In the genomic region with DNA sequence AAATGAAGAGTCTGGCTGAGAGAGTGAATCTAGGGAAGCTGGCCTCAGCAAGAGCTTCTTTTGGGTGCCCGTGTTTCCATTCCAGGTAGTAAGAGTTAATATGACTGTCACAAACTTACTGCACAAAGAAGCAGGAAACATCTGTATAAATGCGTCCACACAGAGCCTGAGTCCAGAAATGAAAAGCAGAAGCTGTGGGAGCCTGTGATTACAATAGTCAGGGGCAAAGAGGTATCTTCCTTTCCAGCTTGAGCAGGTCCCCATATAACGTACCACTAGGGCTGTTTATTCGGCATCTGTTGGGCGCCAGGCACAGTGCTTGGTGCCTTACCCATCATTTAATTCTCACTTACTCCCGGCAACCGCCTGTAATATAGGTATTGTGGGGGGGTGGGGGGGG, we compare ENCODE assay signal across 15 cellular contexts. TPM values are rescaled to one million over a fixed set of nuclear protein-coding genes. Genes with fewer than 3 reads are reported as not detected.
DNase-seq lines count a peak whose midpoint lies in the region; ATAC-seq and TF ChIP-seq lines count a peak whose summit lies in the region.
"Had no signal": no experiment of that assay in that cellular context is flagged by ENCODE, and none has a peak within 500 bp of the region (broad histone marks: within the 10 kb centered on the region; RNA-seq: fewer than 3 reads in every experiment).

No MANE protein-coding gene starts in this region.

- H3K4me1 Mint-ChIP-seq in activated T-cell treated with anti-CD3 and anti-CD28 coated beads, Interleukin-2, amount 50 U/mL, for 24 hours (ENCODE audit: low read depth), result peaks cover 51% of the 10 kb centered on the region
- peaks cover 31% of the 10 kb centered on the region for H3K4me1 Mint-ChIP-seq in activated T-cell treated with anti-CD3 and anti-CD28 coated beads, Interleukin-2, amount 50 U/mL, for 4 hours (ENCODE audit: low read depth)
- H3K4me1 Mint-ChIP-seq in Calu3 (ENCODE audit: low read depth, unreplicated experiment), result peaks cover 14% of the 10 kb centered on the region

- H3K4me3 Mint-ChIP-seq in activated T-cell treated with anti-CD3 and anti-CD28 coated beads, Interleukin-2, amount 50 U/mL, for 24 hours, result no peak overlapping the region
- no peak overlapping the region for H3K4me3 Mint-ChIP-seq in activated T-cell treated with anti-CD3 and anti-CD28 coated beads, Interleukin-2, amount 50 U/mL, for 4 hours
- H3K4me3 Mint-ChIP-seq in Calu3 (ENCODE audit: low read depth, unreplicated experiment), result no peak overlapping the region
- H3K4me3 Mint-ChIP-seq: nephron had no signal

- H3K27ac ChIP-seq in substantia nigra (ENCODE audit: low read depth, low read length, poor library complexity, severe bottlenecking), result peak overlapping the region; percentile 26

- peaks cover 39% of the 10 kb centered on the region for H3K36me3 Mint-ChIP-seq in activated T-cell treated with anti-CD3 and anti-CD28 coated beads, Interleukin-2, amount 50 U/mL, for 24 hours (ENCODE audit: low read depth)
- peaks cover 3% of the 10 kb centered on the region for H3K36me3 Mint-ChIP-seq in activated T-cell treated with anti-CD3 and anti-CD28 coated beads, Interleukin-2, amount 50 U/mL, for 4 hours (ENCODE audit: insufficient read depth)
- no peaks in the 10 kb centered on the region for H3K36me3 Mint-ChIP-seq in Calu3 (ENCODE audit: insufficient read depth, unreplicated experiment)
- H3K36me3 Mint-ChIP-seq: IgD-negative memory B cell had no signal

- BruUV-seq in Calu3 (replicated peaks; lab: Mats Ljungman, UMichigan), result no TSS peak

- intact Hi-C loops in left colon (cut with DNase I, micrococcal nuclease), result no loop called here
- intact Hi-C loops in Calu3 (cut with micrococcal nuclease; ENCODE audit: unreplicated experiment), result no loop called here

- DNase-seq in activated T-cell treated with anti-CD3 and anti-CD28 coated beads, Interleukin-2, amount 50 U/mL, for 24 hours, result no peak
- no peak for DNase-seq in activated T-cell treated with anti-CD3 and anti-CD28 coated beads, Interleukin-2, amount 50 U/mL, for 4 hours
- DNase-seq in SKM-1 treated with dmso at 0.1 percent for 144 hours (lab: John Stamatoyannopoulos, UW; ENCODE audit: unreplicated experiment) (peak; percentile 98), left colon (no peak), substantia nigra (lab: John Stamatoyannopoulos, UW) (peak in 12 of 49 donors; percentile 2 to 46 (median 20)), Calu3 (no peak), left lobe of liver (ENCODE audit: low spot score) (no peak)
- DNase-seq: cortex of kidney, DMS53, islet precursor cell, NCI-H1930 had no signal

- CTCF ChIA-PET in Calu3 (lab: Charles Lee), result no interaction called here

- H3K27me3 Mint-ChIP-seq in activated T-cell treated with anti-CD3 and anti-CD28 coated beads, Interleukin-2, amount 50 U/mL, for 24 hours, result no peaks in the 10 kb centered on the region
- no peaks in the 10 kb centered on the region for H3K27me3 Mint-ChIP-seq in activated T-cell treated with anti-CD3 and anti-CD28 coated beads, Interleukin-2, amount 50 U/mL, for 4 hours (ENCODE audit: low read depth)
- H3K27me3 Mint-ChIP-seq in Calu3 (ENCODE audit: unreplicated experiment), result no peaks in the 10 kb centered on the region

- peaks cover 26% of the 10 kb centered on the region for H3K9me3 Mint-ChIP-seq in activated T-cell treated with anti-CD3 and anti-CD28 coated beads, Interleukin-2, amount 50 U/mL, for 24 hours
- H3K9me3 Mint-ChIP-seq in activated T-cell treated with anti-CD3 and anti-CD28 coated beads, Interleukin-2, amount 50 U/mL, for 4 hours, result no peaks in the 10 kb centered on the region
- no peaks in the 10 kb centered on the region for H3K9me3 Mint-ChIP-seq in Calu3 (ENCODE audit: low read depth, unreplicated experiment)
- H3K9me3 Mint-ChIP-seq: IgD-negative memory B cell, nephron had no signal

- peak overlapping the region; percentile 93 for H3K27ac Mint-ChIP-seq in activated T-cell treated with anti-CD3 and anti-CD28 coated beads, Interleukin-2, amount 50 U/mL, for 24 hours
- H3K27ac Mint-ChIP-seq in Calu3 (ENCODE audit: unreplicated experiment), result no peak overlapping the region
- H3K27ac Mint-ChIP-seq: IgD-negative memory B cell, nephron had no signal

- TF ChIP-seq CTCF in Calu3 (IDR thresholded peaks at IDR 0.05; ENCODE audit: unreplicated experiment), result no peak

- no peak for ATAC-seq in activated T-cell treated with anti-CD3 and anti-CD28 coated beads, Interleukin-2, amount 50 U/mL, for 4 hours
- peak; percentile 47 for ATAC-seq in left colon
- ATAC-seq in HG02798 (IDR thresholded peaks at IDR 0.05; ENCODE audit: poor library complexity, unreplicated experiment), result no peak
- ATAC-seq in left lobe of liver, result no peak

RNA-seq across cellular contexts. Expression of a gene that starts 40.5 kb away (rescaled TPM):
- 10 to 100 TPM; 24.1 to 66.6 (median 34.1) TPM for total RNA-seq in activated T-cell treated with anti-CD3 and anti-CD28 coated beads, Interleukin-2, amount 50 U/mL, for 4 hours
- 100 to 1,000 TPM in 1 of 2 donors, 10 to 100 TPM in 1; 80.3 to 106 TPM for total RNA-seq in left colon
- total RNA-seq in Calu3 (2022), result 42.9 and 43.6 TPM in 2 replicates
- 0.70 TPM for total RNA-seq in left lobe of liver

RNA-seq across cellular contexts. Expression of a gene that starts 50.0 kb away (rescaled TPM):
- total RNA-seq in activated T-cell treated with anti-CD3 and anti-CD28 coated beads, Interleukin-2, amount 50 U/mL, for 4 hours, result 1 to 10 TPM; 5.7 to 6.9 (median 6.7) TPM
- total RNA-seq in left colon, result under 1 TPM; 0.31 to 0.50 TPM
- total RNA-seq in Calu3 (2022), result 20.5 and 39.7 TPM in 2 replicates
- 0.38 TPM for total RNA-seq in left lobe of liver
- total RNA-seq: A172 had no signal

Comparison
In these comparisons a context has a peak if more than half of its experiments do, and no peak if none do; other contexts are left out.
1. RNA of a gene that starts 40.5 kb away (total RNA-seq): 80.3 to 106 TPM in left colon, 42.9 to 43.6 TPM in Calu3 and 24.1 to 66.6 TPM in activated T-cell treated with anti-CD3 and anti-CD28 coated beads, Interleukin-2, amount 50 U/mL, for 4 hours; 0.70 TPM in left lobe of liver (single experiment); every median in the first group is over 10 times any median in the second.